ENCODE assay signal across 12 cellular contexts in the genomic region with DNA sequence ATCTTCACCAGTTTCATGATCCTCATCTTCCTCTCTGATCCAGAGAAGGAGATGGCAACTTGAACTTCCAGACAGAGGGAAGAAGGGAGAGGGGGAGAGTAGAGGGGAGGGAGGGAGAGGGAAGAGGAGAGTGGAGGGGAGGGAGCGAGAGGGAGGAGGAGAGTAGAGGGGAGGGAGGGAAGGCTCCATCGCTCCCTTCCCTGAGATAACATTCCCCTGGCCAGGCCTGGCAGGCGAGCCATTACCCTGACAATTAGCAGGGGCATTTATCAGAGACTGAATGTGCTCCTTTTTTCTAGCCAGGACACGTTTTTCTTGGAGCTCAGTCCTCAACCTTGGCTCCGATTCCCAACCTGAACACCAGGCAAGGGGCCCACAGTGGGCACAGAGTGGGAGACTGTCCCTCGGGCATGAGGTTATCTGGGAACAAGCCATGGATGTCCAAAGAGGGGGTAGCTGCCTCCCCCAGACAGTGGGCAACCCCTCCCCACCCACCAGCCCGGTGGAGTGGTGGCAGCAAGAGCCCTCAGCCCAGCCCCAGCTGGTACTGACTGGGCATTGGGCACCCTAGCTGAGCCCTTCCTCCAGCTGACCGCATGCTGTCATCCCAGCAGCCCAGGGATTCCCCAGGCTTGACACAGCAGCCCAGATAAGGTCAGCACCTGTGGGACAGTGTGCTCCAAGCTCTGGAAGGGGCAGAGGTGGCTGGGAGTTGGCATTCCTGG.
DNase-seq lines count a peak whose midpoint lies in the region; ATAC-seq and TF ChIP-seq lines count a peak whose summit lies in the region.
"Had no signal": no experiment of that assay in that cellular context is flagged by ENCODE, and none has a peak within 500 bp of the region (broad histone marks: within the 10 kb centered on the region; RNA-seq: fewer than 3 reads in every experiment).

No MANE protein-coding gene starts in this region.

- no peak overlapping the region for H3K27ac Mint-ChIP-seq in endodermal cell
- no peak overlapping the region for H3K27ac Mint-ChIP-seq in activated naive CD8-positive, alpha-beta T cell treated with anti-CD3 and anti-CD28 coated beads, Interleukin-2, amount 50 U/mL, for 24 hours
- H3K27ac Mint-ChIP-seq: activated CD4-positive, alpha-beta T cell treated with anti-CD3 and anti-CD28 coated beads, Interleukin-2, amount 10 ng/mL, durations not matched to agents 7 days and 5 days; stimulated activated memory B cell treated with anti-CD40 and anti-IgM and Interleukin-4, amounts not matched to agents 10 μg/mL and 1 μg/mL and 100 μg/mL, for 72 hours had no signal

- H3K4me1 ChIP-seq in HUES64 (ENCODE audit: insufficient read depth, low read length) (peaks cover 45% of the 10 kb centered on the region), endodermal cell (ENCODE audit: control insufficient read depth, insufficient read depth, low read length) (peaks cover 13% of the 10 kb centered on the region), liver (ENCODE audit: control insufficient read depth in 4 of 4, insufficient read depth in 4 of 4, low read length in 3 of 4) (peaks cover 33 to 89% (median 83%) of the 10 kb centered on the region in 4 donors)

- TF ChIP-seq CTCF in endodermal cell (conservative IDR thresholded peaks at IDR 0.05) (no peak), liver (IDR thresholded peaks at IDR 0.05; ENCODE audit: low read depth, low read length, missing input control) (no peak)

- no peaks in the 10 kb centered on the region for H3K9me3 ChIP-seq in HUES64 (ENCODE audit: insufficient read depth, low read depth, low read length)
- H3K9me3 ChIP-seq in endodermal cell (ENCODE audit: control insufficient read depth, low read length): no peaks in the 10 kb centered on the region
- H3K9me3 ChIP-seq in liver (ENCODE audit: control insufficient read depth in 4 of 4, low read length in 3 of 4): no peaks in the 10 kb centered on the region

- no peaks in the 10 kb centered on the region for H3K27me3 Mint-ChIP-seq in endodermal cell (ENCODE audit: insufficient read depth)
- H3K27me3 Mint-ChIP-seq in activated naive CD8-positive, alpha-beta T cell treated with anti-CD3 and anti-CD28 coated beads, Interleukin-2, amount 50 U/mL, for 24 hours: no peaks in the 10 kb centered on the region

- H3K36me3 Mint-ChIP-seq in endodermal cell (ENCODE audit: low read depth): no peaks in the 10 kb centered on the region
- H3K36me3 Mint-ChIP-seq in activated naive CD8-positive, alpha-beta T cell treated with anti-CD3 and anti-CD28 coated beads, Interleukin-2, amount 50 U/mL, for 24 hours (ENCODE audit: low read depth): no peaks in the 10 kb centered on the region
- H3K36me3 Mint-ChIP-seq: CD4-positive, alpha-beta memory T cell; stimulated activated memory B cell treated with anti-CD40 and anti-IgM and Interleukin-4, amounts not matched to agents 10 μg/mL and 1 μg/mL and 100 μg/mL, for 72 hours had no signal

- WGBS in HUES64: 34% methylated on average over 8 of the region's 8 CpGs
- 57 to 60% methylated on average over 5 to 8 of the region's 8 CpGs for WGBS in endodermal cell (ENCODE audit: insufficient coverage in 1 of 2, insufficient read length in 1 of 2), 2 experiments
- WGBS in liver: 36% methylated on average over 8 of the region's 8 CpGs

- H3K27ac ChIP-seq in HUES64 (ENCODE audit: low read depth, low read length) (peak overlapping the region; percentile 59; the same call in 1 of the 2 replicates), endodermal cell (ENCODE audit: low read depth, low read length) (no peak overlapping the region), liver (ENCODE audit: low read depth in 1 of 2, low read length in 2 of 2) (peak overlapping the region; percentile 68 to 99), substantia nigra (ENCODE audit: low read depth, low read length, poor library complexity, severe bottlenecking) (peak overlapping the region; percentile 80)
- H3K27ac ChIP-seq: brain microvascular endothelial cell had no signal

- H3K9ac ChIP-seq in HUES64 (ENCODE audit: low read depth, low read length) (no peak overlapping the region), endodermal cell (ENCODE audit: extremely low read depth, low read length, poor library complexity, severe bottlenecking) (no peak overlapping the region), liver (ENCODE audit: low read depth in 1 of 2, low read length in 2 of 2) (peak overlapping the region; percentile 71 to 90)

- ATAC-seq in esophagus mucosa (no peak), HG03342 (IDR thresholded peaks at IDR 0.05; ENCODE audit: unreplicated experiment) (no peak)
- ATAC-seq in activated naive CD8-positive, alpha-beta T cell treated with anti-CD3 and anti-CD28 coated beads, Interleukin-2, amount 50 U/mL, for 24 hours: no peak
- ATAC-seq: stimulated activated memory B cell treated with anti-CD40 and anti-IgM and Interleukin-4, amounts not matched to agents 10 μg/mL and 1 μg/mL and 100 μg/mL, for 72 hours had no signal

- H3K4me3 ChIP-seq in HUES64 (ENCODE audit: low read length) (no peak overlapping the region), endodermal cell (ENCODE audit: low read length) (no peak overlapping the region), liver (ENCODE audit: low read depth in 1 of 3, low read length in 3 of 3) (no peak overlapping the region)

- no peak overlapping the region for H3K4me3 Mint-ChIP-seq in endodermal cell
- H3K4me3 Mint-ChIP-seq in activated naive CD8-positive, alpha-beta T cell treated with anti-CD3 and anti-CD28 coated beads, Interleukin-2, amount 50 U/mL, for 24 hours: no peak overlapping the region
- H3K4me3 Mint-ChIP-seq: activated CD4-positive, alpha-beta T cell treated with anti-CD3 and anti-CD28 coated beads, Interleukin-2, amount 10 ng/mL, durations not matched to agents 7 days and 5 days; CD4-positive, alpha-beta memory T cell; stimulated activated memory B cell treated with anti-CD40 and anti-IgM and Interleukin-4, amounts not matched to agents 10 μg/mL and 1 μg/mL and 100 μg/mL, for 72 hours had no signal

- H3K27me3 ChIP-seq in HUES64 (ENCODE audit: insufficient read depth, low read length) (no peaks in the 10 kb centered on the region; the same call in 1 of the 2 replicates), endodermal cell (ENCODE audit: control insufficient read depth, insufficient read depth, low read length, poor library complexity, severe bottlenecking) (no peaks in the 10 kb centered on the region), liver (ENCODE audit: control insufficient read depth in 4 of 4, insufficient read depth in 4 of 4, low read length in 3 of 4) (no peaks in the 10 kb centered on the region)
- H3K27me3 ChIP-seq: brain microvascular endothelial cell had no signal

- H3K36me3 ChIP-seq in HUES64 (ENCODE audit: insufficient read depth, low read length) (no peaks in the 10 kb centered on the region), endodermal cell (ENCODE audit: control insufficient read depth, insufficient read depth, low read length) (no peaks in the 10 kb centered on the region), liver (ENCODE audit: control insufficient read depth in 4 of 4, insufficient read depth in 3 of 4, low read depth in 1 of 4, low read length in 3 of 4) (peaks cover 0 to 3% (median 0%) of the 10 kb centered on the region in 4 donors)
- H3K36me3 ChIP-seq: brain microvascular endothelial cell had no signal

- H3K4me1 Mint-ChIP-seq in endodermal cell: peaks cover 27% of the 10 kb centered on the region
- H3K4me1 Mint-ChIP-seq in activated naive CD8-positive, alpha-beta T cell treated with anti-CD3 and anti-CD28 coated beads, Interleukin-2, amount 50 U/mL, for 24 hours: no peaks in the 10 kb centered on the region
- H3K4me1 Mint-ChIP-seq: activated CD4-positive, alpha-beta T cell treated with anti-CD3 and anti-CD28 coated beads, Interleukin-2, amount 10 ng/mL, durations not matched to agents 7 days and 5 days; CD4-positive, alpha-beta memory T cell; stimulated activated memory B cell treated with anti-CD40 and anti-IgM and Interleukin-4, amounts not matched to agents 10 μg/mL and 1 μg/mL and 100 μg/mL, for 72 hours had no signal

- TF ChIP-seq RAD21 in liver (IDR thresholded peaks at IDR 0.05): no peak

- H3K9me3 Mint-ChIP-seq in endodermal cell: no peaks in the 10 kb centered on the region
- no peaks in the 10 kb centered on the region for H3K9me3 Mint-ChIP-seq in activated naive CD8-positive, alpha-beta T cell treated with anti-CD3 and anti-CD28 coated beads, Interleukin-2, amount 50 U/mL, for 24 hours
- H3K9me3 Mint-ChIP-seq: activated CD4-positive, alpha-beta T cell treated with anti-CD3 and anti-CD28 coated beads, Interleukin-2, amount 10 ng/mL, durations not matched to agents 7 days and 5 days; CD4-positive, alpha-beta memory T cell; stimulated activated memory B cell treated with anti-CD40 and anti-IgM and Interleukin-4, amounts not matched to agents 10 μg/mL and 1 μg/mL and 100 μg/mL, for 72 hours had no signal

- DNase-seq in endodermal cell: peak; percentile 77
- peak in 17 of 49 donors; percentile 17 to 54 (median 30) for DNase-seq in substantia nigra (lab: John Stamatoyannopoulos, UW)
- DNase-seq in stimulated activated CD4-positive, alpha-beta T cell treated with anti-CD3 and anti-CD28 coated beads, Interleukin-4, amount 100 ng/mL, for 24 hours: no peak
- no peak for DNase-seq in activated naive CD8-positive, alpha-beta T cell treated with anti-CD3 and anti-CD28 coated beads, Interleukin-2, amount 50 U/mL, for 24 hours
- DNase-seq: activated CD4-positive, alpha-beta T cell treated with anti-CD3 and anti-CD28 coated beads, Interleukin-2, amount 10 ng/mL, durations not matched to agents 7 days and 5 days; brain microvascular endothelial cell; CD4-positive, alpha-beta memory T cell had no signal

TF ChIP-seq in liver, 16 proteins besides CTCF, POLR2A, EP300 and RAD21 (continues in another document):
- TF ChIP-seq TAF1 (conservative IDR thresholded peaks at IDR 0.05) (no peak), NR2F2 (IDR thresholded peaks at IDR 0.05) (peak; percentile 1), FOXA1 (IDR thresholded peaks at IDR 0.05) (no peak), SP1 (IDR thresholded peaks at IDR 0.05) (peak; percentile 59), FOXA2 (IDR thresholded peaks at IDR 0.05) (no peak), GABPA (IDR thresholded peaks at IDR 0.05 in 1 of 2, conservative IDR thresholded peaks at IDR 0.05 in 1 of 2) (no peak)

Comparison
In these comparisons a context has a peak if more than half of its experiments do, and no peak if none do; other contexts are left out.
1. H3K9ac ChIP-seq: peak in liver (2 of 2); none in HUES64 (single experiment) and endodermal cell (single experiment).